Comparison of ENCODE assay signal across 1 cellular context in the genomic region with DNA sequence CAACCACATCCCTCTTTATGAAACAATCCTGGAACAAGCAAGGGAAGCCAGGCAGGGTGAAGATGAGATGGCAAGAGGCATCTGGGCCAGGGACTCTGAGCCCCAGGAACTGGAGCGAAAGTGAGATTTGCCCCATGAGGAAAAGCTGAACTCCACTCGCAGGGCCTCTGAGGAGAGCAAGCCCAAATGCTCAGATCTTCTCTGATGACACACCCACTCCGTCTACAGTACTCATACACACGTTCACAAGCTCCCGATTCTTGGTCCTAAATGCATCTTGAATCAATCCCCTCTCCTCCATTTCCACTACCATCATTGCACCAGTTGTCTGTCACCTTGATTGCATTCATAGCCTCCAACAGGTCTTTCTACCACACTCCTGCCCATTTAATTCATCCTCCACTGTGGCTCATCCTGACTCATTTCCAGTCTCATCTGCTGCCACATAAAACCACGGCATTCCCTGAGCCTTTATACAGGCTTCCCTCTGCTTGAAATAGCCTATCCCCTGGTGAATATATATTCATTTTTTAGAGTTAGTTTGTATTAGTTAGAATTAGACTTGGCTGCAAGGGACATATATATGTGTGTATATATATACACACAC.
TF ChIP-seq lines count a peak whose summit lies in the region.

No MANE protein-coding gene starts in this region.

TF ChIP-seq in GM23338, 12 proteins besides CTCF, POLR2A, EP300 and RAD21 (continued from another document):
- TF ChIP-seq, protein P1, sequence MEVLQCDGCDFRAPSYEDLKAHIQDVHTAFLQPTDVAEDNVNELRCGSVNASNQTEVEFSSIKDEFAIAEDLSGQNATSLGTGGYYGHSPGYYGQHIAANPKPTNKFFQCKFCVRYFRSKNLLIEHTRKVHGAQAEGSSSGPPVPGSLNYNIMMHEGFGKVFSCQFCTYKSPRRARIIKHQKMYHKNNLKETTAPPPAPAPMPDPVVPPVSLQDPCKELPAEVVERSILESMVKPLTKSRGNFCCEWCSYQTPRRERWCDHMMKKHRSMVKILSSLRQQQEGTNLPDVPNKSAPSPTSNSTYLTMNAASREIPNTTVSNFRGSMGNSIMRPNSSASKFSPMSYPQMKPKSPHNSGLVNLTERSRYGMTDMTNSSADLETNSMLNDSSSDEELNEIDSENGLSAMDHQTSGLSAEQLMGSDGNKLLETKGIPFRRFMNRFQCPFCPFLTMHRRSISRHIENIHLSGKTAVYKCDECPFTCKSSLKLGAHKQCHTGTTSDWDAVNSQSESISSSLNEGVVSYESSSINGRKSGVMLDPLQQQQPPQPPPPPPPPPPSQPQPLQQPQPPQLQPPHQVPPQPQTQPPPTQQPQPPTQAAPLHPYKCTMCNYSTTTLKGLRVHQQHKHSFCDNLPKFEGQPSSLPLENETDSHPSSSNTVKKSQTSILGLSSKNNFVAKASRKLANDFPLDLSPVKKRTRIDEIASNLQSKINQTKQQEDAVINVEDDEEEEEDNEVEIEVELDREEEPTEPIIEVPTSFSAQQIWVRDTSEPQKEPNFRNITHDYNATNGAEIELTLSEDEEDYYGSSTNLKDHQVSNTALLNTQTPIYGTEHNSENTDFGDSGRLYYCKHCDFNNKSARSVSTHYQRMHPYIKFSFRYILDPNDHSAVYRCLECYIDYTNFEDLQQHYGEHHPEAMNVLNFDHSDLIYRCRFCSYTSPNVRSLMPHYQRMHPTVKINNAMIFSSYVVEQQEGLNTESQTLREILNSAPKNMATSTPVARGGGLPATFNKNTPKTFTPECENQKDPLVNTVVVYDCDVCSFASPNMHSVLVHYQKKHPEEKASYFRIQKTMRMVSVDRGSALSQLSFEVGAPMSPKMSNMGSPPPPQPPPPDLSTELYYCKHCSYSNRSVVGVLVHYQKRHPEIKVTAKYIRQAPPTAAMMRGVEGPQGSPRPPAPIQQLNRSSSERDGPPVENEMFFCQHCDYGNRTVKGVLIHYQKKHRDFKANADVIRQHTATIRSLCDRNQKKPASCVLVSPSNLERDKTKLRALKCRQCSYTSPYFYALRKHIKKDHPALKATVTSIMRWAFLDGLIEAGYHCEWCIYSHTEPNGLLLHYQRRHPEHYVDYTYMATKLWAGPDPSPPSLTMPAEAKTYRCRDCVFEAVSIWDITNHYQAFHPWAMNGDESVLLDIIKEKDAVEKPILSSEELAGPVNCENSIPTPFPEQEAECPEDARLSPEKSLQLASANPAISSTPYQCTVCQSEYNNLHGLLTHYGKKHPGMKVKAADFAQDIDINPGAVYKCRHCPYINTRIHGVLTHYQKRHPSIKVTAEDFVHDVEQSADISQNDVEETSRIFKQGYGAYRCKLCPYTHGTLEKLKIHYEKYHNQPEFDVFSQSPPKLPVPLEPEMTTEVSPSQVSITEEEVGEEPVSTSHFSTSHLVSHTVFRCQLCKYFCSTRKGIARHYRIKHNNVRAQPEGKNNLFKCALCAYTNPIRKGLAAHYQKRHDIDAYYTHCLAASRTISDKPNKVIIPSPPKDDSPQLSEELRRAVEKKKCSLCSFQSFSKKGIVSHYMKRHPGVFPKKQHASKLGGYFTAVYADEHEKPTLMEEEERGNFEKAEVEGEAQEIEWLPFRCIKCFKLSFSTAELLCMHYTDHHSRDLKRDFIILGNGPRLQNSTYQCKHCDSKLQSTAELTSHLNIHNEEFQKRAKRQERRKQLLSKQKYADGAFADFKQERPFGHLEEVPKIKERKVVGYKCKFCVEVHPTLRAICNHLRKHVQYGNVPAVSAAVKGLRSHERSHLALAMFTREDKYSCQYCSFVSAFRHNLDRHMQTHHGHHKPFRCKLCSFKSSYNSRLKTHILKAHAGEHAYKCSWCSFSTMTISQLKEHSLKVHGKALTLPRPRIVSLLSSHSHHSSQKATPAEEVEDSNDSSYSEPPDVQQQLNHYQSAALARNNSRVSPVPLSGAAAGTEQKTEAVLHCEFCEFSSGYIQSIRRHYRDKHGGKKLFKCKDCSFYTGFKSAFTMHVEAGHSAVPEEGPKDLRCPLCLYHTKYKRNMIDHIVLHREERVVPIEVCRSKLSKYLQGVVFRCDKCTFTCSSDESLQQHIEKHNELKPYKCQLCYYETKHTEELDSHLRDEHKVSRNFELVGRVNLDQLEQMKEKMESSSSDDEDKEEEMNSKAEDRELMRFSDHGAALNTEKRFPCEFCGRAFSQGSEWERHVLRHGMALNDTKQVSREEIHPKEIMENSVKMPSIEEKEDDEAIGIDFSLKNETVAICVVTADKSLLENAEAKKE (CRISPR knock-in tag; IDR thresholded peaks at IDR 0.05) = no peak
- TF ChIP-seq CREB1 (CRISPR knock-in tag; IDR thresholded peaks at IDR 0.05; ENCODE audit: low read depth) = no peak
- TF ChIP-seq ZNF114 (CRISPR knock-in tag; IDR thresholded peaks at IDR 0.05) = no peak
- no peak for TF ChIP-seq STAT1 (IDR thresholded peaks at IDR 0.05; ENCODE audit: unreplicated experiment)
- TF ChIP-seq, protein P2, sequence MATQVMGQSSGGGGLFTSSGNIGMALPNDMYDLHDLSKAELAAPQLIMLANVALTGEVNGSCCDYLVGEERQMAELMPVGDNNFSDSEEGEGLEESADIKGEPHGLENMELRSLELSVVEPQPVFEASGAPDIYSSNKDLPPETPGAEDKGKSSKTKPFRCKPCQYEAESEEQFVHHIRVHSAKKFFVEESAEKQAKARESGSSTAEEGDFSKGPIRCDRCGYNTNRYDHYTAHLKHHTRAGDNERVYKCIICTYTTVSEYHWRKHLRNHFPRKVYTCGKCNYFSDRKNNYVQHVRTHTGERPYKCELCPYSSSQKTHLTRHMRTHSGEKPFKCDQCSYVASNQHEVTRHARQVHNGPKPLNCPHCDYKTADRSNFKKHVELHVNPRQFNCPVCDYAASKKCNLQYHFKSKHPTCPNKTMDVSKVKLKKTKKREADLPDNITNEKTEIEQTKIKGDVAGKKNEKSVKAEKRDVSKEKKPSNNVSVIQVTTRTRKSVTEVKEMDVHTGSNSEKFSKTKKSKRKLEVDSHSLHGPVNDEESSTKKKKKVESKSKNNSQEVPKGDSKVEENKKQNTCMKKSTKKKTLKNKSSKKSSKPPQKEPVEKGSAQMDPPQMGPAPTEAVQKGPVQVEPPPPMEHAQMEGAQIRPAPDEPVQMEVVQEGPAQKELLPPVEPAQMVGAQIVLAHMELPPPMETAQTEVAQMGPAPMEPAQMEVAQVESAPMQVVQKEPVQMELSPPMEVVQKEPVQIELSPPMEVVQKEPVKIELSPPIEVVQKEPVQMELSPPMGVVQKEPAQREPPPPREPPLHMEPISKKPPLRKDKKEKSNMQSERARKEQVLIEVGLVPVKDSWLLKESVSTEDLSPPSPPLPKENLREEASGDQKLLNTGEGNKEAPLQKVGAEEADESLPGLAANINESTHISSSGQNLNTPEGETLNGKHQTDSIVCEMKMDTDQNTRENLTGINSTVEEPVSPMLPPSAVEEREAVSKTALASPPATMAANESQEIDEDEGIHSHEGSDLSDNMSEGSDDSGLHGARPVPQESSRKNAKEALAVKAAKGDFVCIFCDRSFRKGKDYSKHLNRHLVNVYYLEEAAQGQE (IDR thresholded peaks at IDR 0.05; ENCODE audit: unreplicated experiment) = no peak
- TF ChIP-seq NANOG (IDR thresholded peaks at IDR 0.05; ENCODE audit: borderline replicate concordance) = no peak
